In the genomic region with DNA sequence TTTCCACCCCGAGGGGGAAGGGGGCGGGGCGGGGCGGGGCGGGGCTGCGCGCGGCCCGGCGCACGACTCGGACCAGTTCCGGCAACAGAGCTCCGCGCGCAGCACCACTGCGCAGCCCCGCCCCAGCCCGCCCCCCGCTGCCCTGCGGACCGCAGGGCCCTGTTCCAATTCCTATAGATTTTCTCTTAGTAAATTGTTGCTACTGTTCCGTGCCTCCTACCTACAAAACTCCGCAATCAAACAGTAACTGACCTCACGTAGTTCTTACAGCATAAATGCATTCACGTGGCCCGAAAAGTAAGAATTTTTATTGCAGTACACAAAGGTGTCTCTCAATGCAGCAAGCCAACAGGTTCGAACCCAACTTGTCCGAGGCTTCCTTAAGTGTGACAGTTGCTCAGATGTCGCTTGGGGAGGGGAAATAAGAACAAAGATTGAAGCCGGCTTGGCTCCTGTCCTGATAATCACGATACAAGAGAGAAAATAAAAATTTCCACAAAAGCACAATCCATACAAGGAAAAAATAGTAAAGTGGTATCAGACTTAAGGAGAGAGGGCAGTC, we compare ENCODE assay signal across 8 cellular contexts. TPM values are rescaled to one million over a fixed set of nuclear protein-coding genes. Genes with fewer than 3 reads are reported as not detected.
DNase-seq lines count a peak whose midpoint lies in the region; ATAC-seq and TF ChIP-seq lines count a peak whose summit lies in the region.

No MANE protein-coding gene starts in this region.

- no peaks in the 10 kb centered on the region for H3K27me3 Mint-ChIP-seq in CD14-positive monocyte (ENCODE audit: low read depth in 3 of 3)
- H3K27me3 Mint-ChIP-seq in activated naive CD4-positive, alpha-beta T cell treated with anti-CD3 and anti-CD28 coated beads, Interleukin-2, amount 10 ng/mL, durations not matched to agents 7 days and 5 days = no peaks in the 10 kb centered on the region

- H3K4me3 ChIP-seq in gastroesophageal sphincter = peak overlapping the region; percentile 83 to 90

- 0 to 3% methylated on average over 8 to 10 of the region's 32 CpGs for WGBS in gastroesophageal sphincter (ENCODE audit: low coverage in 1 of 2), 2 donors

- TF ChIP-seq CTCF in CD14-positive monocyte (IDR thresholded peaks at IDR 0.05) (no peak), gastroesophageal sphincter (IDR thresholded peaks at IDR 0.05) (no peak)

- CTCF ChIA-PET in activated naive CD4-positive, alpha-beta T cell treated with anti-CD3 and anti-CD28 coated beads, Interleukin-2, amount 10 ng/mL, durations not matched to agents 7 days and 5 days (lab: Charles Lee) = interaction anchor here (4.2 kb wide), 1 partner anchor 155 kb away, joined by 21 read pairs; no protein-coding TSS in a partner anchor

- no peaks in the 10 kb centered on the region for H3K9me3 ChIP-seq in gastroesophageal sphincter

- peak overlapping the region; percentile 90 to 91 for H3K4me3 Mint-ChIP-seq in CD14-positive monocyte
- peak overlapping the region; percentile 93 for H3K4me3 Mint-ChIP-seq in activated naive CD4-positive, alpha-beta T cell treated with anti-CD3 and anti-CD28 coated beads, Interleukin-2, amount 10 ng/mL, durations not matched to agents 7 days and 5 days

- ATAC-seq in GM18858 (IDR thresholded peaks at IDR 0.05; ENCODE audit: unreplicated experiment) = peak; percentile 30
- ATAC-seq in HG02973 (IDR thresholded peaks at IDR 0.05; ENCODE audit: unreplicated experiment) = peak; percentile 54
- peak; percentile 91 for ATAC-seq in gastroesophageal sphincter

- no peaks in the 10 kb centered on the region for H3K36me3 ChIP-seq in gastroesophageal sphincter

- H3K27ac Mint-ChIP-seq in CD14-positive monocyte = peak overlapping the region; percentile 84 to 96 (median 88)
- peak overlapping the region; percentile 98 for H3K27ac Mint-ChIP-seq in activated naive CD4-positive, alpha-beta T cell treated with anti-CD3 and anti-CD28 coated beads, Interleukin-2, amount 10 ng/mL, durations not matched to agents 7 days and 5 days

- no peak for TF ChIP-seq EP300 in gastroesophageal sphincter (IDR thresholded peaks at IDR 0.05)

- H3K36me3 Mint-ChIP-seq in CD14-positive monocyte = peaks cover 4 to 8% of the 10 kb centered on the region in 2 donors
- H3K36me3 Mint-ChIP-seq in activated naive CD4-positive, alpha-beta T cell treated with anti-CD3 and anti-CD28 coated beads, Interleukin-2, amount 10 ng/mL, durations not matched to agents 7 days and 5 days = peaks cover 10% of the 10 kb centered on the region

- peaks cover 0 to 3% (median 0%) of the 10 kb centered on the region in 7 donors for H3K9me3 Mint-ChIP-seq in CD14-positive monocyte
- H3K9me3 Mint-ChIP-seq in activated naive CD4-positive, alpha-beta T cell treated with anti-CD3 and anti-CD28 coated beads, Interleukin-2, amount 10 ng/mL, durations not matched to agents 7 days and 5 days = no peaks in the 10 kb centered on the region

- peaks cover 30% of the 10 kb centered on the region for H3K4me1 Mint-ChIP-seq in CD14-positive monocyte
- H3K4me1 Mint-ChIP-seq in activated naive CD4-positive, alpha-beta T cell treated with anti-CD3 and anti-CD28 coated beads, Interleukin-2, amount 10 ng/mL, durations not matched to agents 7 days and 5 days = peaks cover 34% of the 10 kb centered on the region

- no peak for TF ChIP-seq POLR2A in gastroesophageal sphincter (IDR thresholded peaks at IDR 0.05)

- H3K27me3 ChIP-seq in gastroesophageal sphincter = no peaks in the 10 kb centered on the region

- intact Hi-C loops in CD14-positive monocyte (cut with micrococcal nuclease) = loop anchor here (2.0 to 5.0 kb wide), 4 partner anchors 86 to 1066 kb away; a partner anchor contains a TSS

- DNase-seq in CD14-positive monocyte (ENCODE audit: low spot score) = no peak
- DNase-seq in NCI-H345 treated with DMSO at 0.1 percent for 48 hours (lab: John Stamatoyannopoulos, UW; ENCODE audit: unreplicated experiment) = peak; percentile 51
- no peak for DNase-seq in activated naive CD4-positive, alpha-beta T cell treated with anti-CD3 and anti-CD28 coated beads, Interleukin-2, amount 10 ng/mL, durations not matched to agents 7 days and 5 days
- DNase-seq in nucleus accumbens (lab: John Stamatoyannopoulos, UW) = peak in 41 of 56 donors; percentile 26 to 99 (median 86)
- DNase-seq in NCI-H1105 (lab: John Stamatoyannopoulos, UW) = no peak

- peak overlapping the region; percentile 91 to 97 (median 96) for H3K27ac ChIP-seq in gastroesophageal sphincter

- peaks cover 2 to 36% (median 3%) of the 10 kb centered on the region in 3 donors for H3K4me1 ChIP-seq in gastroesophageal sphincter

RNA-seq across cellular contexts. Expression of a gene that starts 1.2 kb away (rescaled TPM):
- polyA plus RNA-seq in CD14-positive monocyte = 10 to 100 TPM; 11.3 to 13.6 TPM
- 10 to 100 TPM; 38.9 to 57.4 (median 54.6) TPM for total RNA-seq in gastroesophageal sphincter

Comparison
In these comparisons a context has a peak if more than half of its experiments do, and no peak if none do; other contexts are left out.
1. DNase-seq: peak in NCI-H345 treated with DMSO at 0.1 percent for 48 hours (single experiment) and nucleus accumbens (41 of 56); none in CD14-positive monocyte (single experiment), activated naive CD4-positive, alpha-beta T cell treated with anti-CD3 and anti-CD28 coated beads, Interleukin-2, amount 10 ng/mL, durations not matched to agents 7 days and 5 days (single experiment) and NCI-H1105 (single experiment).
2. ATAC-seq: peak in every context shown above with its lines; median percentile 91 in gastroesophageal sphincter; 54 in HG02973; 30 in GM18858.